9 cellular contexts compared by ENCODE assay signal in genomic region chr17:41486316-41486715, GRCh38. TPM values are rescaled to one million over a fixed set of nuclear protein-coding genes. Genes with fewer than 3 reads are reported as not detected.
"Had no signal": no experiment of that assay in that cellular context is flagged by ENCODE, and none has a peak within 500 bp of the region (broad histone marks: within the 10 kb centered on the region; RNA-seq: fewer than 3 reads in every experiment).

No MANE protein-coding gene starts in this region.

- H3K4me1 Mint-ChIP-seq: GM23338 had no signal

- H3K36me3 Mint-ChIP-seq: IgD-negative memory B cell had no signal

- H3K9ac ChIP-seq: KMS-11 had no signal

- H3K27ac Mint-ChIP-seq: GM23338, H9, IgD-negative memory B cell had no signal

- H3K27ac ChIP-seq: HL-60, KMS-11 had no signal

- H3K4me3 ChIP-seq: GM23338 had no signal

- DNase-seq: HCEC 1CT had no signal

- H3K9me3 Mint-ChIP-seq: GM23338, H9, IgD-negative memory B cell had no signal

- H3K4me3 Mint-ChIP-seq: GM23338, H9, IgD-negative memory B cell had no signal

RNA-seq across cellular contexts. Expression of gene KRT36, which starts 3.4 kb away (rescaled TPM):
- total RNA-seq: GM23338, H1, H9, HepG2, HT1080 had no signal
- polyA plus RNA-seq: GM23338, H1, HepG2, IgD-negative memory B cell had no signal

RNA-seq across cellular contexts. Expression of gene KRT35, which starts 5.4 kb away (rescaled TPM):
- total RNA-seq: GM23338, H1, H9, HepG2, HT1080 had no signal
- polyA plus RNA-seq: GM23338, H1, HepG2, IgD-negative memory B cell had no signal

RNA-seq across cellular contexts. Expression of gene KRT13, which starts 19.1 kb away (rescaled TPM):
- total RNA-seq: GM23338, H1, H9, HepG2, HT1080 had no signal
- polyA plus RNA-seq: GM23338, HepG2, IgD-negative memory B cell had no signal

RNA-seq across cellular contexts. Expression of gene KRT32, which starts 19.1 kb away (rescaled TPM):
- total RNA-seq: GM23338, H1, H9, HepG2, HT1080 had no signal
- polyA plus RNA-seq: GM23338, H1, HepG2, IgD-negative memory B cell had no signal

RNA-seq across cellular contexts. Expression of gene KRT15, which starts 32.4 kb away (rescaled TPM):
- polyA plus RNA-seq: GM23338, IgD-negative memory B cell had no signal
